In genomic region chr9:122376791-122377190, GRCh38 we compare ENCODE assay signal across 1 cellular context.
TF ChIP-seq lines count a peak whose summit lies in the region.

No MANE protein-coding gene starts in this region.

TF ChIP-seq in SK-N-SH, 30 proteins besides CTCF, POLR2A, EP300 and RAD21 (continued from another document):
- TF ChIP-seq USF2 (IDR thresholded peaks at IDR 0.05; ENCODE audit: borderline replicate concordance, low read depth, low read length) (no peak), REST (IDR thresholded peaks at IDR 0.05; ENCODE audit: low read depth, low read length) (no peak), NRF1 (IDR thresholded peaks at IDR 0.05; ENCODE audit: low read depth, low read length) (no peak), ELF1 (IDR thresholded peaks at IDR 0.05) (no peak), PBX3 (IDR thresholded peaks at IDR 0.05) (no peak), RXRA (IDR thresholded peaks at IDR 0.05; ENCODE audit: borderline replicate concordance, low read depth) (no peak)
